ENCODE assay signal across 7 cellular contexts in the genomic region with DNA sequence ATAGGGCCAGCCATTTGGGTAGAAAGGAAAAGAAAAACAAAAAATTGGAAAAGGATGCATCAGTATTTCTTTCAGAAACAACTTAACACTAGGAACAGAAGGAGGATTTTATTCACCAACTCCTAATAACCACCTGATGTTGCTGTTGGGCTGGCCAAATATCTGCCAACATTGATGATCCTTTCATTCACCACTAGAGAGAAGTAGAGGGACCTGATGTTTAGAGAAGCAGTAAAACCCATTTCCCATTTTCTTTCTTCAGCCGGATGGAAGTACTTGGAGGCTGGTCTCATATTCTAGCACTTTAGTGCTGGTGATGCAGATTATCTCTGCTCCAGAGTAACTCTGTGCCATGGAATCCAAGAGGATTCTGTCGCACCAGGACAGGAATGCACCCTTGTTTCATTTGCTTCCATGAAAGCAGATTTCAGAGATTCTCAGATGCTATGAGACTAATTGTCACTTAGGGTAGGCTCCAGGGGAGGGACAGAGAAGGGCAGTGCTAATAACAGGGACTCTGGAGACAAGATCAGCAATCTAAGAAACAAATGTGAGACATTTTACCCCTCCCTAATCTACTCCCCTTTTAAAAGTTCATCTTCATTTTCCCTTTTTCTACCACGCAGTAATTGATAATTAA. TPM values are rescaled to one million over a fixed set of nuclear protein-coding genes. Genes with fewer than 3 reads are reported as not detected.
A peak's percentile ranks its signal among the peaks of the same experiment; 100 is the strongest.
DNase-seq lines count a peak whose midpoint lies in the region; ATAC-seq and TF ChIP-seq lines count a peak whose summit lies in the region.

No MANE protein-coding gene starts in this region.

- intact Hi-C loops in OCI-LY7 (cut with micrococcal nuclease; ENCODE audit: unreplicated experiment): loop anchor here (1.0 to 5.0 kb wide), 7 partner anchors 204 to 693 kb away; no protein-coding TSS in a partner anchor

- H3K36me3 ChIP-seq in DND-41 (ENCODE audit: insufficient read depth, low read length) (peaks cover 2% of the 10 kb centered on the region; the same call in 1 of the 2 replicates), HUES6 (ENCODE audit: control insufficient read depth, insufficient read depth, low read length) (no peaks in the 10 kb centered on the region), OCI-LY7 (ENCODE audit: insufficient read depth, low read length) (peaks cover 11% of the 10 kb centered on the region), brain microvascular endothelial cell (replicated peaks) (peaks cover 2% of the 10 kb centered on the region)

- H3K4me1 ChIP-seq in DND-41 (ENCODE audit: insufficient read depth, low read length) (peaks cover 28% of the 10 kb centered on the region), HUES6 (ENCODE audit: control insufficient read depth, insufficient read depth, low read length) (peaks cover 11% of the 10 kb centered on the region), OCI-LY7 (ENCODE audit: insufficient read depth, low read length, poor library complexity, severe bottlenecking) (peaks cover 19% of the 10 kb centered on the region)

- in situ Hi-C loops in brain microvascular endothelial cell (cut with HindIII; ENCODE audit: low pct_ligation_motif_present, low sequenced_read_pairs): loop anchor here (25.0 kb wide), 2 partner anchors 527 to 702 kb away; no protein-coding TSS in a partner anchor

- H3K9ac ChIP-seq in DND-41 (ENCODE audit: low read depth, low read length) (peak overlapping the region; percentile 82; the same call in 1 of the 2 replicates), HUES6 (ENCODE audit: low read length) (no peak overlapping the region)

- CTCF ChIA-PET in OCI-LY7 (lab: Charles Lee; ENCODE audit: unreplicated experiment): interaction anchor here (3.2 kb wide), 2 partner anchors 254 to 528 kb away, joined by 12 to 36 read pairs; no protein-coding TSS in a partner anchor

- 0 out of 4 replicates have a peak overlapping the region, but pooled peaks of 1 of the 2 experiments have one; percentile 5 for H3K4me3 ChIP-seq in DND-41 (ENCODE audit: low read depth in 1 of 2, low read length in 2 of 2)
- H3K4me3 ChIP-seq in HUES6 (ENCODE audit: low read depth, low read length): 0 out of 2 replicates have a peak overlapping the region, but pooled peaks have one; percentile 19
- peak overlapping the region; percentile 96 for H3K4me3 ChIP-seq in OCI-LY7 (ENCODE audit: low read depth, low read length, poor library complexity, severe bottlenecking)
- H3K4me3 ChIP-seq in brain microvascular endothelial cell (ENCODE audit: low read depth, low read length): no peak overlapping the region

- POLR2A ChIA-PET in OCI-LY7 (lab: Charles Lee): interaction anchor here (1.1 to 6.9 kb wide), 12 partner anchors 12 to 532 kb away, joined by 3 to 134 read pairs (median 11); no protein-coding TSS in a partner anchor

- ATAC-seq in DND-41 (ENCODE audit: insufficient read depth, low read depth): no peak

- H3K4me2 ChIP-seq in DND-41 (ENCODE audit: insufficient read depth, low read length): peak overlapping the region; percentile 89
- peak overlapping the region; percentile 82 for H3K4me2 ChIP-seq in OCI-LY7 (ENCODE audit: low read length)

- DNase-seq in DND-41 (peak; percentile 54), OCI-LY7 (ENCODE audit: low spot score) (peak; percentile 84), brain microvascular endothelial cell (peak; percentile 70), lung microvascular endothelial cell (ENCODE audit: low read depth in 2 of 2) (peak; percentile 80 to 82), GM19240 (ENCODE audit: insufficient read length, low spot score) (no peak), NCI-H1930 (lab: John Stamatoyannopoulos, UW) (no peak)

- H3K27me3 ChIP-seq in DND-41 (ENCODE audit: insufficient read depth, low read length, poor library complexity) (no peaks in the 10 kb centered on the region), HUES6 (ENCODE audit: control insufficient read depth, insufficient read depth, low read length) (no peaks in the 10 kb centered on the region), brain microvascular endothelial cell (replicated peaks) (no peaks in the 10 kb centered on the region)

- no peaks in the 10 kb centered on the region for H3K9me3 ChIP-seq in DND-41 (ENCODE audit: insufficient read depth, low read length, severe bottlenecking)
- no peaks in the 10 kb centered on the region for H3K9me3 ChIP-seq in HUES6 (ENCODE audit: control insufficient read depth, insufficient read depth, low read depth, low read length)
- H3K9me3 ChIP-seq in OCI-LY7 (ENCODE audit: low read length): no peaks in the 10 kb centered on the region

- peak overlapping the region; percentile 97 for H3K27ac ChIP-seq in DND-41 (ENCODE audit: low read length)
- no peak overlapping the region for H3K27ac ChIP-seq in HUES6 (ENCODE audit: low read depth, low read length)
- H3K27ac ChIP-seq in OCI-LY7 (ENCODE audit: low read depth, low read length, poor library complexity, severe bottlenecking): peak overlapping the region; percentile 94
- H3K27ac ChIP-seq in brain microvascular endothelial cell: no peak overlapping the region

- peaks cover 11% of the 10 kb centered on the region; the same call in 1 of the 2 replicates for H4K20me1 ChIP-seq in DND-41 (ENCODE audit: insufficient read depth, low read length)
- peaks cover 10% of the 10 kb centered on the region for H4K20me1 ChIP-seq in OCI-LY7 (ENCODE audit: insufficient read depth, low read length)

- H2AFZ ChIP-seq in DND-41 (ENCODE audit: low read depth, low read length) (peak overlapping the region; percentile 72), OCI-LY7 (ENCODE audit: low read length) (peak overlapping the region; percentile 64; the same call in 1 of the 2 replicates)

- TF ChIP-seq CTCF in DND-41 (IDR thresholded peaks at IDR 0.05; ENCODE audit: borderline replicate concordance, extremely low read depth, low read length, poor library complexity, severe bottlenecking): peak; percentile 77
- peak; percentile 92 for TF ChIP-seq CTCF in OCI-LY7 (conservative IDR thresholded peaks at IDR 0.05; ENCODE audit: low read length)
- peak; percentile 62 for TF ChIP-seq CTCF in brain microvascular endothelial cell (IDR thresholded peaks at IDR 0.05; ENCODE audit: low read depth, low read length, missing control alignments)

- no peaks in the 10 kb centered on the region for H3K9me2 ChIP-seq in OCI-LY7 (ENCODE audit: insufficient read depth, low read length)

- BruUV-seq in OCI-LY7 (replicated peaks; lab: Mats Ljungman, UMichigan): no TSS peak

- H3K79me2 ChIP-seq in DND-41 (ENCODE audit: insufficient read depth, low read length): peaks cover 36% of the 10 kb centered on the region
- peaks cover 38% of the 10 kb centered on the region for H3K79me2 ChIP-seq in OCI-LY7 (ENCODE audit: insufficient read depth, low read depth, low read length)

RNA-seq across cellular contexts. Expression of a gene that starts 3.1 kb away (rescaled TPM):
- 2.4 and 3.8 TPM in 2 replicates for total RNA-seq in OCI-LY7 (2014; rRNA removed; shearing (Covaris generic))
- total RNA-seq in OCI-LY7 (2022): 5.1 and 5.5 TPM in 2 replicates
- total RNA-seq in lung microvascular endothelial cell: 0.20 and 0.22 TPM in 2 replicates

RNA-seq across cellular contexts. Expression of a gene that starts 3.1 kb away (rescaled TPM):
- total RNA-seq in OCI-LY7 (2014; rRNA removed; shearing (Covaris generic)): 113 and 135 TPM in 2 replicates
- total RNA-seq in OCI-LY7 (2022) (173 and 176 TPM in 2 replicates), lung microvascular endothelial cell (60.1 and 87.3 TPM in 2 replicates)

RNA-seq across cellular contexts. Expression of a gene that starts 42.2 kb away (rescaled TPM):
- total RNA-seq in OCI-LY7 (2014; rRNA removed; shearing (Covaris generic)): 17.7 and 19.6 TPM in 2 replicates
- total RNA-seq in OCI-LY7 (2022): 44.7 and 47.7 TPM in 2 replicates
- total RNA-seq in lung microvascular endothelial cell: 12.9 and 16.9 TPM in 2 replicates

Comparison
In these comparisons a context has a peak if more than half of its experiments do, and no peak if none do; other contexts are left out.
1. DNase-seq: peak in DND-41 (single experiment), OCI-LY7 (single experiment), brain microvascular endothelial cell (single experiment) and lung microvascular endothelial cell (2 of 2); none in GM19240 (single experiment) and NCI-H1930 (0 of 2).
2. H3K27ac ChIP-seq: peak in DND-41 (single experiment) and OCI-LY7 (single experiment); none in HUES6 (single experiment) and brain microvascular endothelial cell (single experiment).
3. Peak in every context shown above with its lines, with median percentiles within 50 percentile points of each other: CTCF ChIP-seq.